ENCODE assay signal across 8 cellular contexts in genomic region chr16:81036751-81037350, GRCh38. TPM values are rescaled to one million over a fixed set of nuclear protein-coding genes. Genes with fewer than 3 reads are reported as not detected.
DNase-seq lines count a peak whose midpoint lies in the region; ATAC-seq lines count a peak whose summit lies in the region.

No MANE protein-coding gene starts in this region.

- H3K36me3 ChIP-seq in iPS-15b (ENCODE audit: control insufficient read depth, insufficient read depth, low read length): peaks cover 7% of the 10 kb centered on the region

- no peaks in the 10 kb centered on the region for H3K9me3 ChIP-seq in iPS-15b (ENCODE audit: control insufficient read depth, insufficient read depth, low read length)

- H3K9me3 Mint-ChIP-seq in activated T-cell treated with anti-CD3 and anti-CD28 coated beads, Interleukin-2, amount 50 U/mL, for 72 hours: no peaks in the 10 kb centered on the region
- no peaks in the 10 kb centered on the region for H3K9me3 Mint-ChIP-seq in activated CD8-positive, alpha-beta T cell treated with anti-CD3 and anti-CD28 coated beads, Interleukin-2, amount 10 ng/mL, durations not matched to agents 7 days and 5 days (ENCODE audit: insufficient read depth)
- H3K9me3 Mint-ChIP-seq in stimulated activated naive B cell treated with anti-CD40 and anti-IgM and Interleukin-4, amounts not matched to agents 10 μg/mL and 1 μg/mL and 100 μg/mL, for 72 hours: no peaks in the 10 kb centered on the region

- CTCF ChIA-PET in activated CD8-positive, alpha-beta T cell treated with anti-CD3 and anti-CD28 coated beads, Interleukin-2, amount 10 ng/mL, durations not matched to agents 7 days and 5 days (lab: Charles Lee): interaction anchor here (1.2 to 4.6 kb wide), 13 partner anchors 8 to 699 kb away, joined by 3 to 107 read pairs (median 12); partner anchors contain the start of genes C16orf46, CENPN, CMC2 and GAN

- no peak for ATAC-seq in activated T-cell treated with anti-CD3 and anti-CD28 coated beads, Interleukin-2, amount 50 U/mL, for 72 hours (replicated peaks in 1 of 2)
- ATAC-seq in activated CD8-positive, alpha-beta T cell treated with anti-CD3 and anti-CD28 coated beads, Interleukin-2, amount 10 ng/mL, durations not matched to agents 7 days and 5 days: no peak
- ATAC-seq in stimulated activated naive B cell treated with anti-CD40 and anti-IgM and Interleukin-4, amounts not matched to agents 10 μg/mL and 1 μg/mL and 100 μg/mL, for 72 hours (replicated peaks): no peak
- ATAC-seq in HG03460 (IDR thresholded peaks at IDR 0.05; ENCODE audit: unreplicated experiment): no peak

- H3K9ac ChIP-seq in iPS-15b (ENCODE audit: low read depth, low read length): peak overlapping the region; percentile 60

- peak overlapping the region; percentile 87 to 92 for H3K4me3 Mint-ChIP-seq in activated T-cell treated with anti-CD3 and anti-CD28 coated beads, Interleukin-2, amount 50 U/mL, for 72 hours
- peak overlapping the region; percentile 80 for H3K4me3 Mint-ChIP-seq in activated CD8-positive, alpha-beta T cell treated with anti-CD3 and anti-CD28 coated beads, Interleukin-2, amount 10 ng/mL, durations not matched to agents 7 days and 5 days
- H3K4me3 Mint-ChIP-seq in stimulated activated naive B cell treated with anti-CD40 and anti-IgM and Interleukin-4, amounts not matched to agents 10 μg/mL and 1 μg/mL and 100 μg/mL, for 72 hours: peak overlapping the region; percentile 82 to 85

- no peak for DNase-seq in activated T-cell treated with anti-CD3 and anti-CD28 coated beads, Interleukin-2, amount 50 U/mL, for 72 hours
- DNase-seq in activated T-cell treated with anti-CD3 and anti-CD28 coated beads for 4 hours: no peak
- no peak for DNase-seq in activated CD8-positive, alpha-beta T cell treated with anti-CD3 and anti-CD28 coated beads, Interleukin-2, amount 10 ng/mL, durations not matched to agents 7 days and 5 days
- DNase-seq in stimulated activated naive B cell treated with anti-CD40 and anti-IgM and Interleukin-4, amounts not matched to agents 10 μg/mL and 1 μg/mL and 100 μg/mL, for 72 hours: no peak
- no peak for DNase-seq in NCI-H345 treated with DMSO at 0.1 percent for 48 hours (lab: John Stamatoyannopoulos, UW; ENCODE audit: unreplicated experiment)
- no peak for DNase-seq in NCI-H128 (lab: John Stamatoyannopoulos, UW; ENCODE audit: unreplicated experiment)

- H3K27me3 ChIP-seq in iPS-15b (ENCODE audit: control insufficient read depth, insufficient read depth, low read length): no peaks in the 10 kb centered on the region

- H3K4me3 ChIP-seq in iPS-15b (ENCODE audit: low read depth, low read length): peak overlapping the region; percentile 62

- no peaks in the 10 kb centered on the region for H3K27me3 Mint-ChIP-seq in activated T-cell treated with anti-CD3 and anti-CD28 coated beads, Interleukin-2, amount 50 U/mL, for 72 hours (ENCODE audit: low read depth)
- no peaks in the 10 kb centered on the region for H3K27me3 Mint-ChIP-seq in activated CD8-positive, alpha-beta T cell treated with anti-CD3 and anti-CD28 coated beads, Interleukin-2, amount 10 ng/mL, durations not matched to agents 7 days and 5 days (ENCODE audit: low read depth)
- no peaks in the 10 kb centered on the region for H3K27me3 Mint-ChIP-seq in stimulated activated naive B cell treated with anti-CD40 and anti-IgM and Interleukin-4, amounts not matched to agents 10 μg/mL and 1 μg/mL and 100 μg/mL, for 72 hours

- H3K4me1 ChIP-seq in iPS-15b (ENCODE audit: control insufficient read depth, insufficient read depth, low read length): no peaks in the 10 kb centered on the region

- H3K36me3 Mint-ChIP-seq in activated T-cell treated with anti-CD3 and anti-CD28 coated beads, Interleukin-2, amount 50 U/mL, for 72 hours (ENCODE audit: insufficient read depth in 2 of 2): peaks cover 3 to 11% of the 10 kb centered on the region in 2 donors
- peaks cover 33% of the 10 kb centered on the region for H3K36me3 Mint-ChIP-seq in activated CD8-positive, alpha-beta T cell treated with anti-CD3 and anti-CD28 coated beads, Interleukin-2, amount 10 ng/mL, durations not matched to agents 7 days and 5 days (ENCODE audit: low read depth)
- H3K36me3 Mint-ChIP-seq in stimulated activated naive B cell treated with anti-CD40 and anti-IgM and Interleukin-4, amounts not matched to agents 10 μg/mL and 1 μg/mL and 100 μg/mL, for 72 hours: peaks cover 12 to 29% of the 10 kb centered on the region in 2 donors

- H3K27ac Mint-ChIP-seq in activated T-cell treated with anti-CD3 and anti-CD28 coated beads, Interleukin-2, amount 50 U/mL, for 72 hours: no peak overlapping the region
- H3K27ac Mint-ChIP-seq in activated CD8-positive, alpha-beta T cell treated with anti-CD3 and anti-CD28 coated beads, Interleukin-2, amount 10 ng/mL, durations not matched to agents 7 days and 5 days: peak overlapping the region; percentile 76
- peak overlapping the region; percentile 31 for H3K27ac Mint-ChIP-seq in stimulated activated naive B cell treated with anti-CD40 and anti-IgM and Interleukin-4, amounts not matched to agents 10 μg/mL and 1 μg/mL and 100 μg/mL, for 72 hours

- peaks cover 27% of the 10 kb centered on the region for H3K4me1 Mint-ChIP-seq in activated T-cell treated with anti-CD3 and anti-CD28 coated beads, Interleukin-2, amount 50 U/mL, for 72 hours (ENCODE audit: low read depth)
- peaks cover 26% of the 10 kb centered on the region for H3K4me1 Mint-ChIP-seq in activated CD8-positive, alpha-beta T cell treated with anti-CD3 and anti-CD28 coated beads, Interleukin-2, amount 10 ng/mL, durations not matched to agents 7 days and 5 days (ENCODE audit: low read depth)
- H3K4me1 Mint-ChIP-seq in stimulated activated naive B cell treated with anti-CD40 and anti-IgM and Interleukin-4, amounts not matched to agents 10 μg/mL and 1 μg/mL and 100 μg/mL, for 72 hours: peaks cover 13 to 20% of the 10 kb centered on the region in 2 donors

- POLR2A ChIA-PET in activated CD8-positive, alpha-beta T cell treated with anti-CD3 and anti-CD28 coated beads, Interleukin-2, amount 10 ng/mL, durations not matched to agents 7 days and 5 days (lab: Charles Lee): interaction anchor here (0.6 to 3.0 kb wide), 8 partner anchors 22 to 278 kb away, joined by 3 to 29 read pairs (median 4); partner anchors contain the start of genes C16orf46, CENPN, CMC2 and GAN

RNA-seq across cellular contexts. Expression of gene ATMIN, which starts 1.2 kb away (rescaled TPM):
- 10 to 100 TPM; 19.2 to 23.9 TPM for total RNA-seq in activated T-cell treated with anti-CD3 and anti-CD28 coated beads, Interleukin-2, amount 50 U/mL, for 72 hours
- total RNA-seq in activated CD8-positive, alpha-beta T cell treated with anti-CD3 and anti-CD28 coated beads, Interleukin-2, amount 10 ng/mL, durations not matched to agents 7 days and 5 days: 10 to 100 TPM; 23.3 to 27.0 TPM

RNA-seq across cellular contexts. Expression of gene CENPN, which starts 29.8 kb away (rescaled TPM):
- total RNA-seq in activated T-cell treated with anti-CD3 and anti-CD28 coated beads, Interleukin-2, amount 50 U/mL, for 72 hours: 10 to 100 TPM; 62.0 to 64.1 TPM
- 10 to 100 TPM; 65.2 to 67.2 TPM for total RNA-seq in activated CD8-positive, alpha-beta T cell treated with anti-CD3 and anti-CD28 coated beads, Interleukin-2, amount 10 ng/mL, durations not matched to agents 7 days and 5 days

RNA-seq across cellular contexts. Expression of gene CMC2, which starts 30.2 kb away (rescaled TPM):
- total RNA-seq in activated T-cell treated with anti-CD3 and anti-CD28 coated beads, Interleukin-2, amount 50 U/mL, for 72 hours: 100 to 1,000 TPM; 114 to 121 TPM
- total RNA-seq in activated CD8-positive, alpha-beta T cell treated with anti-CD3 and anti-CD28 coated beads, Interleukin-2, amount 10 ng/mL, durations not matched to agents 7 days and 5 days: 100 to 1,000 TPM in 1 of 2 experiments, 10 to 100 TPM in 1; 95.9 to 108 TPM

RNA-seq across cellular contexts. Expression of gene C16orf46, which starts 40.2 kb away (rescaled TPM):
- total RNA-seq in activated T-cell treated with anti-CD3 and anti-CD28 coated beads, Interleukin-2, amount 50 U/mL, for 72 hours: under 1 TPM in 1 of 2 donors, not detected in 1; 0.91 TPM
- under 1 TPM in 1 of 2 experiments, not detected in 1; 0.23 TPM for total RNA-seq in activated CD8-positive, alpha-beta T cell treated with anti-CD3 and anti-CD28 coated beads, Interleukin-2, amount 10 ng/mL, durations not matched to agents 7 days and 5 days

RNA-seq across cellular contexts. Expression of gene GCSH, which starts 59.3 kb away (rescaled TPM):
- 10 to 100 TPM; 12.4 to 12.6 TPM for total RNA-seq in activated T-cell treated with anti-CD3 and anti-CD28 coated beads, Interleukin-2, amount 50 U/mL, for 72 hours
- 10 to 100 TPM; 10.1 to 13.9 TPM for total RNA-seq in activated CD8-positive, alpha-beta T cell treated with anti-CD3 and anti-CD28 coated beads, Interleukin-2, amount 10 ng/mL, durations not matched to agents 7 days and 5 days
